Comparison of ENCODE assay signal across 33 cellular contexts in the genomic region with DNA sequence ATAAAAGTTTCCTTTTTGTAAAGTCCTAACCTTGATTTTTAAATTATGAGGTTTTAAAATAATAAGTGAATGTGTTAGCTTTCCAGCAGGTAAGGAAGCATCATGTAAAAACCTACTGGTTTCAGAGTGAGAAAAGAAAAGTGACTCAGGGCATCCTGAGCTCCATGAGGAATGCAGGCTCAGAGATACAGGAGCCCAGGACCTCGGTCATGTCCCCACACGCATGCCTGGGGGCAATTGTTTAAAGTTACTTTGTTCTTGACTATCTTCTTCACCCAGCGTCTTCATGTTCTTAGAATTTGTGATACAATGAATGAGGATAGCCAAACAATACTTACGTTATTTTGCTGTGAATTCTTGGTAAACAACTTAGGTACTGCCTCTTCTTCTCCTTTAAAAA.
"Had no signal": no experiment of that assay in that cellular context is flagged by ENCODE, and none has a peak within 500 bp of the region (broad histone marks: within the 10 kb centered on the region; RNA-seq: fewer than 3 reads in every experiment).

No MANE protein-coding gene starts in this region.

- H3K27ac Mint-ChIP-seq: activated CD4-positive, alpha-beta memory T cell treated with anti-CD3 and anti-CD28 coated beads, Interleukin-2, amount 10 ng/mL, durations not matched to agents 7 days and 5 days; activated naive CD4-positive, alpha-beta T cell treated with anti-CD3 and anti-CD28 coated beads, Interleukin-2, amount 50 U/mL, for 72 hours; activated T-helper 2 cell treated with anti-CD3 and anti-CD28 coated beads, Interferon-gamma antibody, Interleukin-2, Interleukin-4, amounts not matched to agents 10 μg/mL and 5 μg/mL and 100 μg/mL, durations not matched to agents 14 hours and 24 hours and 36 hours had no signal

- H3K4me1 ChIP-seq: adrenal gland, body of pancreas had no signal

- H3K4me3 ChIP-seq: adrenal gland, body of pancreas, MG63 had no signal

- H3K27ac ChIP-seq: adrenal gland, body of pancreas, VCaP had no signal

- H3K27me3 Mint-ChIP-seq: activated CD4-positive, alpha-beta memory T cell treated with anti-CD3 and anti-CD28 coated beads, Interleukin-2, amount 10 ng/mL, durations not matched to agents 7 days and 5 days had no signal

- H3K4me1 Mint-ChIP-seq: activated CD4-positive, alpha-beta memory T cell treated with anti-CD3 and anti-CD28 coated beads, Interleukin-2, amount 10 ng/mL, durations not matched to agents 7 days and 5 days had no signal

- DNase-seq: activated CD4-positive, alpha-beta memory T cell treated with anti-CD3 and anti-CD28 coated beads, Interleukin-2, amount 10 ng/mL, durations not matched to agents 7 days and 5 days; activated CD4-positive, alpha-beta T cell treated with anti-CD3 and anti-CD28 coated beads for 1 hour; activated CD4-positive, alpha-beta T cell treated with anti-CD3 and anti-CD28 coated beads for 48 hours; activated CD4-positive, CD25-positive, alpha-beta regulatory T cell; activated CD8-positive, alpha-beta memory T cell treated with anti-CD3 and anti-CD28 coated beads for 24 hours; activated gamma-delta T cell; activated naive CD4-positive, alpha-beta T cell treated with Interleukin-2 at 50 U/mL for 16 hours; activated T-cell treated with anti-CD3 and anti-CD28 coated beads, Interleukin-2, amount 50 U/mL, for 1 hour; adrenal gland; body of pancreas; central memory CD4-positive, alpha-beta T cell; Karpas-422; MG63; NCI-H1048; NCI-H1105 treated with DMSO at 0.1 percent for 48 hours; NCI-H1436; NCI-H1694; NCI-H1930; NCI-H2081 treated with DMSO at 0.1 percent for 48 hours; NCI-H226; NCI-H446 treated with DMSO at 0.1 percent for 48 hours; NCI-H524; SIG-M5; SW 1271; T-helper 1 cell; T-helper 2 cell; T-helper 9 cell had no signal

- ATAC-seq: activated naive CD4-positive, alpha-beta T cell treated with anti-CD3 and anti-CD28 coated beads, Interleukin-2, amount 50 U/mL, for 72 hours; body of pancreas; Panc1; Right ventricle myocardium inferior; SK-N-SH treated with all-trans-retinoic acid at 6 μM for 48 hours had no signal

- H3K4me3 Mint-ChIP-seq: activated CD4-positive, alpha-beta memory T cell treated with anti-CD3 and anti-CD28 coated beads, Interleukin-2, amount 10 ng/mL, durations not matched to agents 7 days and 5 days had no signal

- H3K27me3 ChIP-seq: adrenal gland, body of pancreas, MG63 had no signal

- H3K9me3 Mint-ChIP-seq: activated CD4-positive, alpha-beta memory T cell treated with anti-CD3 and anti-CD28 coated beads, Interleukin-2, amount 10 ng/mL, durations not matched to agents 7 days and 5 days; activated naive CD4-positive, alpha-beta T cell treated with anti-CD3 and anti-CD28 coated beads, Interleukin-2, amount 50 U/mL, for 72 hours; activated T-helper 2 cell treated with anti-CD3 and anti-CD28 coated beads, Interferon-gamma antibody, Interleukin-2, Interleukin-4, amounts not matched to agents 10 μg/mL and 5 μg/mL and 100 μg/mL, durations not matched to agents 14 hours and 24 hours and 36 hours had no signal

- H3K9me3 ChIP-seq: adrenal gland, body of pancreas had no signal

- H3K36me3 ChIP-seq: adrenal gland, MG63 had no signal
